In genomic region chr9:15552641-15553527, GRCh38 we compare ENCODE assay signal across 8 cellular contexts. TPM values are rescaled to one million over a fixed set of nuclear protein-coding genes. Genes with fewer than 3 reads are reported as not detected.
DNase-seq lines count a peak whose midpoint lies in the region; ATAC-seq and TF ChIP-seq lines count a peak whose summit lies in the region.

TSS of gene CCDC171 (plus strand) at chr9:15553043. CDS start at chr9:15564089, 11,046 bp downstream.

- peak within 1 kb of the TSS; percentile 61 to 81 (median 62) for H3K4me3 ChIP-seq in liver (ENCODE audit: low read depth in 1 of 3, low read length in 3 of 3)

- H3K9me3 Mint-ChIP-seq in dendritic cell treated with granulocyte-macrophage colony-stimulating factor and Interleukin-4, amounts not matched to agents 40 ng/mL and 50 ng/mL, for 4 days = no peaks in the 10 kb centered on the region

- peak within 1 kb of the TSS; percentile 91 for H3K4me3 Mint-ChIP-seq in dendritic cell treated with granulocyte-macrophage colony-stimulating factor and Interleukin-4, amounts not matched to agents 40 ng/mL and 50 ng/mL, for 4 days

- H3K4me1 ChIP-seq in liver (ENCODE audit: control insufficient read depth in 4 of 4, insufficient read depth in 4 of 4, low read length in 3 of 4) = peaks cover 0 to 17% (median 14%) of the 10 kb centered on the region in 4 donors

- intact Hi-C loops in dendritic cell treated with granulocyte-macrophage colony-stimulating factor and Interleukin-4, amounts not matched to agents 40 ng/mL and 50 ng/mL, for 4 days (cut with micrococcal nuclease) = loop anchor here (1.0 to 10.0 kb wide), 4 partner anchors 42 to 858 kb away; partner anchors contain the start of genes SNAPC3, TTC39B and ZDHHC21

- TF ChIP-seq CTCF in liver (IDR thresholded peaks at IDR 0.05; ENCODE audit: low read depth, low read length, missing input control) = no peak

- no peak for TF ChIP-seq RAD21 in liver (IDR thresholded peaks at IDR 0.05)

- peaks cover 22% of the 10 kb centered on the region for H3K4me1 Mint-ChIP-seq in dendritic cell treated with granulocyte-macrophage colony-stimulating factor and Interleukin-4, amounts not matched to agents 40 ng/mL and 50 ng/mL, for 4 days (ENCODE audit: low read depth)

- H3K27ac ChIP-seq in liver (ENCODE audit: low read depth in 1 of 2, low read length in 2 of 2) = peak within 1 kb of the TSS; percentile 20 to 69

- ATAC-seq in GM19372 (IDR thresholded peaks at IDR 0.05; ENCODE audit: low read depth, unreplicated experiment) = peak; percentile 71
- ATAC-seq in HG03521 (IDR thresholded peaks at IDR 0.05; ENCODE audit: unreplicated experiment) = peak; percentile 78

- peaks cover 6% of the 10 kb centered on the region for H3K27me3 Mint-ChIP-seq in dendritic cell treated with granulocyte-macrophage colony-stimulating factor and Interleukin-4, amounts not matched to agents 40 ng/mL and 50 ng/mL, for 4 days

- no peaks in the 10 kb centered on the region for H3K36me3 ChIP-seq in liver (ENCODE audit: control insufficient read depth in 4 of 4, insufficient read depth in 3 of 4, low read depth in 1 of 4, low read length in 3 of 4)

- H3K9ac ChIP-seq in liver (ENCODE audit: low read depth in 1 of 2, low read length in 2 of 2) = peak within 1 kb of the TSS; percentile 71 to 79

- DNase-seq in CD1c-positive myeloid dendritic cell (ENCODE audit: extremely low spot score) (peak; percentile 97), NCI-H69 (lab: John Stamatoyannopoulos, UW) (peak; percentile 99)
- DNase-seq in activated CD4-positive, alpha-beta T cell treated with anti-CD3 and anti-CD28 coated beads, Interleukin-2, amount 50 U/mL, for 1 hour = peak; percentile 80
- DNase-seq in stimulated activated CD4-positive, alpha-beta T cell treated with anti-CD3 and anti-CD28 coated beads, Interleukin-4, amount 100 ng/mL, for 1 hour = peak; percentile 85

- WGBS in liver = under 1% methylated on average over 65 of the region's 65 CpGs

- H3K9me3 ChIP-seq in liver (ENCODE audit: control insufficient read depth in 4 of 4, low read length in 3 of 4) = no peaks in the 10 kb centered on the region

- no peaks in the 10 kb centered on the region for H3K27me3 ChIP-seq in liver (ENCODE audit: control insufficient read depth in 4 of 4, insufficient read depth in 4 of 4, low read length in 3 of 4)

- peaks cover 11% of the 10 kb centered on the region for H3K36me3 Mint-ChIP-seq in dendritic cell treated with granulocyte-macrophage colony-stimulating factor and Interleukin-4, amounts not matched to agents 40 ng/mL and 50 ng/mL, for 4 days (ENCODE audit: low read depth)

- H3K27ac Mint-ChIP-seq in dendritic cell treated with granulocyte-macrophage colony-stimulating factor and Interleukin-4, amounts not matched to agents 40 ng/mL and 50 ng/mL, for 4 days = peak within 1 kb of the TSS; percentile 87

TF ChIP-seq in liver, 16 proteins besides CTCF, POLR2A, EP300 and RAD21:
- TF ChIP-seq TAF1 (conservative IDR thresholded peaks at IDR 0.05) (peak; percentile 18), SP1 (IDR thresholded peaks at IDR 0.05) (peak; percentile 20), MAX (IDR thresholded peaks at IDR 0.05) (peak; percentile 10), GABPA (IDR thresholded peaks at IDR 0.05 in 1 of 2, conservative IDR thresholded peaks at IDR 0.05 in 1 of 2) (no peak), ZBTB33 (IDR thresholded peaks at IDR 0.05) (no peak), YY1 (IDR thresholded peaks at IDR 0.05) (peak; percentile 17)
- TF ChIP-seq, protein P1, sequence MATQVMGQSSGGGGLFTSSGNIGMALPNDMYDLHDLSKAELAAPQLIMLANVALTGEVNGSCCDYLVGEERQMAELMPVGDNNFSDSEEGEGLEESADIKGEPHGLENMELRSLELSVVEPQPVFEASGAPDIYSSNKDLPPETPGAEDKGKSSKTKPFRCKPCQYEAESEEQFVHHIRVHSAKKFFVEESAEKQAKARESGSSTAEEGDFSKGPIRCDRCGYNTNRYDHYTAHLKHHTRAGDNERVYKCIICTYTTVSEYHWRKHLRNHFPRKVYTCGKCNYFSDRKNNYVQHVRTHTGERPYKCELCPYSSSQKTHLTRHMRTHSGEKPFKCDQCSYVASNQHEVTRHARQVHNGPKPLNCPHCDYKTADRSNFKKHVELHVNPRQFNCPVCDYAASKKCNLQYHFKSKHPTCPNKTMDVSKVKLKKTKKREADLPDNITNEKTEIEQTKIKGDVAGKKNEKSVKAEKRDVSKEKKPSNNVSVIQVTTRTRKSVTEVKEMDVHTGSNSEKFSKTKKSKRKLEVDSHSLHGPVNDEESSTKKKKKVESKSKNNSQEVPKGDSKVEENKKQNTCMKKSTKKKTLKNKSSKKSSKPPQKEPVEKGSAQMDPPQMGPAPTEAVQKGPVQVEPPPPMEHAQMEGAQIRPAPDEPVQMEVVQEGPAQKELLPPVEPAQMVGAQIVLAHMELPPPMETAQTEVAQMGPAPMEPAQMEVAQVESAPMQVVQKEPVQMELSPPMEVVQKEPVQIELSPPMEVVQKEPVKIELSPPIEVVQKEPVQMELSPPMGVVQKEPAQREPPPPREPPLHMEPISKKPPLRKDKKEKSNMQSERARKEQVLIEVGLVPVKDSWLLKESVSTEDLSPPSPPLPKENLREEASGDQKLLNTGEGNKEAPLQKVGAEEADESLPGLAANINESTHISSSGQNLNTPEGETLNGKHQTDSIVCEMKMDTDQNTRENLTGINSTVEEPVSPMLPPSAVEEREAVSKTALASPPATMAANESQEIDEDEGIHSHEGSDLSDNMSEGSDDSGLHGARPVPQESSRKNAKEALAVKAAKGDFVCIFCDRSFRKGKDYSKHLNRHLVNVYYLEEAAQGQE (IDR thresholded peaks at IDR 0.05) = no peak

RNA-seq across cellular contexts. Expression of gene CCDC171, which starts in this region (rescaled TPM):
- 1 to 10 TPM in 1 of 2 donors, under 1 TPM in 1; 0.67 to 1.1 TPM for total RNA-seq in liver
- polyA plus RNA-seq in liver = under 1 TPM; 0.13 to 0.19 TPM

Comparison
In these comparisons a context has a peak if more than half of its experiments do, and no peak if none do; other contexts are left out.
1. Peak in every context shown above with its lines: DNase-seq, ATAC-seq, H3K4me3 ChIP-seq and H3K27ac ChIP-seq.